Comparison of ENCODE assay signal across 8 cellular contexts in the genomic region with DNA sequence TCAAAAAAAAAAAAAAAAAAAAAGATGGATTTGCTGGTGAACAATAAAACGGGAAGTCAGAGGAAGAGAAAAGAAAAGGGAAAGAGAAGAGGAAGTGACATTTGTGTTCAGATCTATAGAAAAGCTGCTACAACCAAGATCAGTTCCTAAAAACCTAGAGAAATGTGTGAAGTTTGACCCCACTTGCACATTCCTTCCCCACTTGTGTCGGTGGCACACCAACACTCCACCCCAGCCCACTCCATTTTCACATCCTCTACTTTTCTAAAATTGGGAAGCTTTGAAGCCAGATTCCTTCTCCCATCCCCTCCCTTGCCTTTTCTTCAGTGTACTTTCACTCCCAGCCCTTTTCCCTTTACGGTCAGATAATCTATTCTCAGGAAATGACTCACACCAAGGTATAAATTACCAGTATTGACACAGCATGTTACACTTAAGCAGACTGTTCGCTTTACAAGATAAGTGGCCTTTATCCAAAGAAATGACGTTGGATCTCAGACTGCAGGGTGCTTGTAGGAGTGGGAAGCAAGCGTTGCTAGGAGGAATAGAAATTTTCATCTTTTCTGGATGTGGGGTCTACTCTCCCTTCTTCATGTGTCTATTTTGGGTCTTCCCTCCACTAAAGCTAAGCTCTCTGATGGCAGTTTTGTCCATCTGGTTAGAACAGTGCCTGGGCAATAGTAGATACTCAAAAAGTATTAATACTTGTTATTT.
DNase-seq lines count a peak whose midpoint lies in the region; ATAC-seq, FAIRE-seq and TF ChIP-seq lines count a peak whose summit lies in the region.

No MANE protein-coding gene starts in this region.

- intact Hi-C loops in HepG2 (cut with micrococcal nuclease; ENCODE audit: unreplicated experiment), result loop anchor here (1.0 kb wide), 2 partner anchors 8 to 58 kb away; no protein-coding TSS in a partner anchor

- no peak overlapping the region for H2AFZ ChIP-seq in HepG2 (ENCODE audit: low read length)

- peaks cover 14% of the 10 kb centered on the region for H3K27me3 Mint-ChIP-seq in activated naive CD4-positive, alpha-beta T cell treated with anti-CD3 and anti-CD28 coated beads, Interleukin-2, amount 10 ng/mL, durations not matched to agents 7 days and 5 days
- peaks cover 4% of the 10 kb centered on the region for H3K27me3 Mint-ChIP-seq in activated naive CD8-positive, alpha-beta T cell treated with anti-CD3 and anti-CD28 coated beads, Interleukin-2, amount 50 U/mL, for 24 hours

- TF ChIP-seq POLR2A in HepG2 (IDR thresholded peaks at IDR 0.05; ENCODE audit: insufficient read depth in 1 of 2, low read depth in 2 of 2, low read length in 2 of 2), result no peak

- H3K27ac ChIP-seq in HepG2 (ENCODE audit: extremely low read length, insufficient read depth, low read length), result peak overlapping the region; percentile 74

- no peaks in the 10 kb centered on the region for H3K9me3 ChIP-seq in HepG2 (ENCODE audit: low read length)

- BruUV-seq in HepG2 (replicated peaks; lab: Mats Ljungman, UMichigan), result no TSS peak

- peaks cover 84% of the 10 kb centered on the region for H3K4me1 ChIP-seq in HepG2 (ENCODE audit: insufficient read depth, low read length)

- TF ChIP-seq CTCF in astrocyte of the cerebellum (IDR thresholded peaks at IDR 0.05; ENCODE audit: low read depth, low read length, missing control alignments), result no peak
- no peak for TF ChIP-seq CTCF in HepG2 (CRISPR knock-in tag; IDR thresholded peaks at IDR 0.05)

- H3K4me2 ChIP-seq in HepG2 (ENCODE audit: low read depth, low read length), result peak overlapping the region; percentile 63

- WGBS in HepG2 (ENCODE audit: low lambda C conversion rate), result 12% methylated on average over 6 of the region's 6 CpGs

- peak; percentile 51 for DNase-seq in DMS 273 treated with DMSO at 0.1 percent for 48 hours (lab: John Stamatoyannopoulos, UW)
- DNase-seq in NCI-H2029 treated with DMSO at 0.1 percent for 48 hours (lab: John Stamatoyannopoulos, UW), result peak; percentile 86
- peak; percentile 98 for DNase-seq in astrocyte of the cerebellum (ENCODE audit: low read depth)
- DNase-seq in HepG2 (ENCODE audit: low spot score), result peak; percentile 91
- DNase-seq in GF-D8 (lab: John Stamatoyannopoulos, UW), result no peak
- DNase-seq in activated naive CD4-positive, alpha-beta T cell treated with anti-CD3 and anti-CD28 coated beads, Interleukin-2, amount 10 ng/mL, durations not matched to agents 7 days and 5 days, result no peak
- no peak for DNase-seq in activated naive CD8-positive, alpha-beta T cell treated with anti-CD3 and anti-CD28 coated beads, Interleukin-2, amount 50 U/mL, for 24 hours

- no peaks in the 10 kb centered on the region for H3K36me3 Mint-ChIP-seq in activated naive CD4-positive, alpha-beta T cell treated with anti-CD3 and anti-CD28 coated beads, Interleukin-2, amount 10 ng/mL, durations not matched to agents 7 days and 5 days
- no peaks in the 10 kb centered on the region for H3K36me3 Mint-ChIP-seq in activated naive CD8-positive, alpha-beta T cell treated with anti-CD3 and anti-CD28 coated beads, Interleukin-2, amount 50 U/mL, for 24 hours (ENCODE audit: low read depth)

- H3K4me3 Mint-ChIP-seq in activated naive CD4-positive, alpha-beta T cell treated with anti-CD3 and anti-CD28 coated beads, Interleukin-2, amount 10 ng/mL, durations not matched to agents 7 days and 5 days, result no peak overlapping the region
- no peak overlapping the region for H3K4me3 Mint-ChIP-seq in activated naive CD8-positive, alpha-beta T cell treated with anti-CD3 and anti-CD28 coated beads, Interleukin-2, amount 50 U/mL, for 24 hours

- no peak overlapping the region for H3K27ac Mint-ChIP-seq in activated naive CD4-positive, alpha-beta T cell treated with anti-CD3 and anti-CD28 coated beads, Interleukin-2, amount 10 ng/mL, durations not matched to agents 7 days and 5 days
- H3K27ac Mint-ChIP-seq in activated naive CD8-positive, alpha-beta T cell treated with anti-CD3 and anti-CD28 coated beads, Interleukin-2, amount 50 U/mL, for 24 hours, result no peak overlapping the region

- H4K20me1 ChIP-seq in HepG2 (ENCODE audit: insufficient read depth, low read length), result no peaks in the 10 kb centered on the region

- ATAC-seq in HepG2, result peak; percentile 77
- ATAC-seq in activated naive CD8-positive, alpha-beta T cell treated with anti-CD3 and anti-CD28 coated beads, Interleukin-2, amount 50 U/mL, for 24 hours, result no peak
- ATAC-seq in GM19452 (IDR thresholded peaks at IDR 0.05; ENCODE audit: unreplicated experiment), result no peak

- peak; percentile 60 for FAIRE-seq in HepG2 (lab: Jason Lieb, UNC)

- TF ChIP-seq EP300 in HepG2 (IDR thresholded peaks at IDR 0.05; ENCODE audit: low read depth in 2 of 2, low read length in 2 of 2), result peak in 1 of 2 experiments; percentile 97; a peak in 2 of 4 replicates
- TF ChIP-seq EP300 in HepG2 (CRISPR knock-in tag; IDR thresholded peaks at IDR 0.05; ENCODE audit: borderline replicate concordance), result peak; percentile 80; the same call in 1 of the 2 replicates

- CTCF ChIA-PET in HepG2 (lab: Yijun Ruan, JAX; ENCODE audit: low intra/inter-chr PET ratio, low total read pairs), result no interaction called here
- CTCF ChIA-PET in activated naive CD4-positive, alpha-beta T cell treated with anti-CD3 and anti-CD28 coated beads, Interleukin-2, amount 10 ng/mL, durations not matched to agents 7 days and 5 days (lab: Charles Lee), result no interaction called here

- no peaks in the 10 kb centered on the region for H3K36me3 ChIP-seq in HepG2 (replicated peaks in 1 of 2; ENCODE audit: control insufficient read depth in 1 of 2, insufficient read depth in 2 of 2, low read length in 2 of 2)

- no peaks in the 10 kb centered on the region for H3K79me2 ChIP-seq in HepG2 (ENCODE audit: insufficient read depth, low read length)

- POLR2A ChIA-PET in HepG2 (lab: Yijun Ruan, JAX), result interaction anchor here (0.6 to 1.0 kb wide), 6 partner anchors 14 to 162 kb away, joined by 3 to 4 read pairs (median 3); no protein-coding TSS in a partner anchor

- TF ChIP-seq RAD21 in HepG2 (CRISPR knock-in tag; IDR thresholded peaks at IDR 0.05), result no peak

- H3K4me3 ChIP-seq in astrocyte of the cerebellum (ENCODE audit: low read depth, low read length), result no peak overlapping the region
- H3K4me3 ChIP-seq in HepG2 (replicated peaks in 1 of 3; ENCODE audit: insufficient read depth in 1 of 3, low read depth in 2 of 3, low read length in 3 of 3), result peak overlapping the region in 2 of 3 experiments; percentile 7; a peak in 2 of 6 replicates

- H3K4me1 Mint-ChIP-seq in activated naive CD4-positive, alpha-beta T cell treated with anti-CD3 and anti-CD28 coated beads, Interleukin-2, amount 10 ng/mL, durations not matched to agents 7 days and 5 days, result no peaks in the 10 kb centered on the region
- peaks cover 7% of the 10 kb centered on the region for H3K4me1 Mint-ChIP-seq in activated naive CD8-positive, alpha-beta T cell treated with anti-CD3 and anti-CD28 coated beads, Interleukin-2, amount 50 U/mL, for 24 hours

- in situ Hi-C loops in astrocyte of the cerebellum (cut with HindIII; ENCODE audit: low sequenced_read_pairs), result no loop called here
- in situ Hi-C loops in HepG2 (cut with HindIII; ENCODE audit: extremely low pct_ligation_motif_present, low pct_unique_long_range_greater_than_20kb), result no loop called here

- no peaks in the 10 kb centered on the region for H3K9me3 Mint-ChIP-seq in activated naive CD4-positive, alpha-beta T cell treated with anti-CD3 and anti-CD28 coated beads, Interleukin-2, amount 10 ng/mL, durations not matched to agents 7 days and 5 days
- peaks cover 4% of the 10 kb centered on the region for H3K9me3 Mint-ChIP-seq in activated naive CD8-positive, alpha-beta T cell treated with anti-CD3 and anti-CD28 coated beads, Interleukin-2, amount 50 U/mL, for 24 hours

- peak overlapping the region; percentile 55 for H3K9ac ChIP-seq in HepG2 (ENCODE audit: insufficient read depth, low read depth, low read length)

- no peaks in the 10 kb centered on the region for H3K27me3 ChIP-seq in HepG2 (ENCODE audit: control insufficient read depth in 1 of 2, insufficient read depth in 2 of 2, low read length in 2 of 2)

TF ChIP-seq in HepG2, 621 proteins besides CTCF, POLR2A, EP300 and RAD21 (continues in another document):
- no peak for TF ChIP-seq NFYC (CRISPR knock-in tag; IDR thresholded peaks at IDR 0.05)
- TF ChIP-seq ZNF510 (CRISPR knock-in tag; IDR thresholded peaks at IDR 0.05; ENCODE audit: low read depth), result no peak
- TF ChIP-seq ZNF446 (CRISPR knock-in tag; IDR thresholded peaks at IDR 0.05), result no peak
- TF ChIP-seq TBP (CRISPR knock-in tag; IDR thresholded peaks at IDR 0.05), result no peak
- peak; percentile 81 for TF ChIP-seq FOXA1 (IDR thresholded peaks at IDR 0.05)
- peak; percentile 99 for TF ChIP-seq FOXA1 (CRISPR knock-in tag; IDR thresholded peaks at IDR 0.05)
- no peak for TF ChIP-seq HOXA7 (CRISPR knock-in tag; IDR thresholded peaks at IDR 0.05)
- no peak for TF ChIP-seq ZNF577 (CRISPR knock-in tag; IDR thresholded peaks at IDR 0.05; ENCODE audit: borderline replicate concordance, low read depth)
- TF ChIP-seq NRL (CRISPR knock-in tag; IDR thresholded peaks at IDR 0.05; ENCODE audit: borderline replicate concordance), result no peak
- TF ChIP-seq ZNF746 (CRISPR knock-in tag; IDR thresholded peaks at IDR 0.05), result no peak
- TF ChIP-seq MLXIP (CRISPR knock-in tag; IDR thresholded peaks at IDR 0.05; ENCODE audit: borderline replicate concordance), result no peak
- TF ChIP-seq ZBTB3 (CRISPR knock-in tag; IDR thresholded peaks at IDR 0.05; ENCODE audit: borderline replicate concordance, low read depth), result no peak
- no peak for TF ChIP-seq NFATC3 (CRISPR knock-in tag; IDR thresholded peaks at IDR 0.05)

Comparison
In these comparisons a context has a peak if more than half of its experiments do, and no peak if none do; other contexts are left out.
1. DNase-seq: peak in DMS 273 treated with DMSO at 0.1 percent for 48 hours (single experiment), NCI-H2029 treated with DMSO at 0.1 percent for 48 hours (single experiment), astrocyte of the cerebellum (single experiment) and HepG2 (single experiment); none in GF-D8 (single experiment), activated naive CD4-positive, alpha-beta T cell treated with anti-CD3 and anti-CD28 coated beads, Interleukin-2, amount 10 ng/mL, durations not matched to agents 7 days and 5 days (single experiment) and activated naive CD8-positive, alpha-beta T cell treated with anti-CD3 and anti-CD28 coated beads, Interleukin-2, amount 50 U/mL, for 24 hours (single experiment).